8 cellular contexts compared by ENCODE assay signal in the genomic region with DNA sequence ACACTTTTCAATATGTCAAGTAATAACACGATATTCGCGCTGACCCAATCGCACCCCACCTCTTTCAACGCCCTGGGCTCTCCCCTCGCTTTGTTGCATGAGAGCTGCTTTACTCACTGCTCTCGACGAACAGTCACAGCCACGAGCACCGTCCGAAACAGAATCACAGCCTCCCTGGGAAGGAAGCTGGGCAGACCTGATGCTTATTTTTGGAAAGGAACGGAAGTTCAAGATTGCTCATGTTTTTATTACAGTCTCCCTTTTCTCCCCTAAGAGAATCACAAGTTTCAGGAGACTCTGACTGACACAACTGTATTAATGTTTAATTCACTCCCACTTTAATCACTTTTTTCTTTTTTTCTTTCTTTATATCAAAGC.
DNase-seq lines count a peak whose midpoint lies in the region; ATAC-seq and TF ChIP-seq lines count a peak whose summit lies in the region.

No MANE protein-coding gene starts in this region.

- H3K36me3 ChIP-seq in right atrium auricular region, result no peaks in the 10 kb centered on the region
- H3K36me3 ChIP-seq in vagina, result no peaks in the 10 kb centered on the region
- no peaks in the 10 kb centered on the region for H3K36me3 ChIP-seq in ovary

- H3K4me3 ChIP-seq in right atrium auricular region (no peak overlapping the region), vagina (no peak overlapping the region), ovary (no peak overlapping the region)

- peaks cover 55% of the 10 kb centered on the region for H3K4me1 Mint-ChIP-seq in memory B cell

- H3K9me3 Mint-ChIP-seq in memory B cell, result no peaks in the 10 kb centered on the region

- peaks cover 8% of the 10 kb centered on the region for H3K36me3 Mint-ChIP-seq in memory B cell

- no peak for TF ChIP-seq EP300 in ovary (IDR thresholded peaks at IDR 0.05)

- H3K27me3 Mint-ChIP-seq in memory B cell, result no peaks in the 10 kb centered on the region

- ATAC-seq in Right ventricle myocardium superior (ENCODE audit: poor library complexity) (peak; percentile 40), HG03135 (IDR thresholded peaks at IDR 0.05; ENCODE audit: unreplicated experiment) (peak; percentile 56), memory B cell (ENCODE audit: low read depth) (peak; percentile 55)

- no peaks in the 10 kb centered on the region for H3K9me3 ChIP-seq in right atrium auricular region
- H3K9me3 ChIP-seq in vagina, result no peaks in the 10 kb centered on the region
- H3K9me3 ChIP-seq in ovary, result no peaks in the 10 kb centered on the region

- H3K27ac ChIP-seq in right atrium auricular region, result peak overlapping the region in 1 of 2 donors; percentile 55
- no peak overlapping the region for H3K27ac ChIP-seq in vagina
- H3K27ac ChIP-seq in caudate nucleus (ENCODE audit: low read depth, low read length), result no peak overlapping the region
- no peak overlapping the region for H3K27ac ChIP-seq in ovary

- DNase-seq in Right ventricle myocardium superior, result no peak
- no peak for DNase-seq in right atrium auricular region (ENCODE audit: low spot score)
- peak; percentile 52 for DNase-seq in activated CD8-positive, alpha-beta memory T cell treated with anti-CD3 and anti-CD28 coated beads, Interleukin-2, amount 50 U/mL, for 4 hours
- no peak for DNase-seq in memory B cell (ENCODE audit: low spot score in 2 of 2)
- no peak for DNase-seq in vagina (ENCODE audit: extremely low spot score in 2 of 2)
- DNase-seq in caudate nucleus (lab: John Stamatoyannopoulos, UW), result no peak
- no peak for DNase-seq in ovary

- H3K27me3 ChIP-seq in right atrium auricular region (no peaks in the 10 kb centered on the region), vagina (no peaks in the 10 kb centered on the region), ovary (no peaks in the 10 kb centered on the region)

- H3K4me1 ChIP-seq in right atrium auricular region, result peaks cover 0 to 68% of the 10 kb centered on the region in 2 donors
- peaks cover 62% of the 10 kb centered on the region for H3K4me1 ChIP-seq in vagina
- peaks cover 26% of the 10 kb centered on the region for H3K4me1 ChIP-seq in ovary (ENCODE audit: insufficient read depth)

- H3K4me3 Mint-ChIP-seq in memory B cell, result peak overlapping the region; percentile 67

- WGBS in ovary, 3 donors, result 20 to 40% (median 30%) methylated on average over 12 of the region's 12 CpGs

- TF ChIP-seq POLR2A in vagina (IDR thresholded peaks at IDR 0.05) (no peak), ovary (IDR thresholded peaks at IDR 0.05) (no peak)

- TF ChIP-seq CTCF in right atrium auricular region (IDR thresholded peaks at IDR 0.05) (no peak), vagina (IDR thresholded peaks at IDR 0.05) (no peak), ovary (IDR thresholded peaks at IDR 0.05) (no peak)

- intact Hi-C loops in Right ventricle myocardium superior (cut with DNase I) (no loop called here), vagina (cut with DNase I) (no loop called here), ovary (cut with DNase I) (no loop called here)

- peak overlapping the region; percentile 40 for H3K27ac Mint-ChIP-seq in memory B cell
